In the genomic region with DNA sequence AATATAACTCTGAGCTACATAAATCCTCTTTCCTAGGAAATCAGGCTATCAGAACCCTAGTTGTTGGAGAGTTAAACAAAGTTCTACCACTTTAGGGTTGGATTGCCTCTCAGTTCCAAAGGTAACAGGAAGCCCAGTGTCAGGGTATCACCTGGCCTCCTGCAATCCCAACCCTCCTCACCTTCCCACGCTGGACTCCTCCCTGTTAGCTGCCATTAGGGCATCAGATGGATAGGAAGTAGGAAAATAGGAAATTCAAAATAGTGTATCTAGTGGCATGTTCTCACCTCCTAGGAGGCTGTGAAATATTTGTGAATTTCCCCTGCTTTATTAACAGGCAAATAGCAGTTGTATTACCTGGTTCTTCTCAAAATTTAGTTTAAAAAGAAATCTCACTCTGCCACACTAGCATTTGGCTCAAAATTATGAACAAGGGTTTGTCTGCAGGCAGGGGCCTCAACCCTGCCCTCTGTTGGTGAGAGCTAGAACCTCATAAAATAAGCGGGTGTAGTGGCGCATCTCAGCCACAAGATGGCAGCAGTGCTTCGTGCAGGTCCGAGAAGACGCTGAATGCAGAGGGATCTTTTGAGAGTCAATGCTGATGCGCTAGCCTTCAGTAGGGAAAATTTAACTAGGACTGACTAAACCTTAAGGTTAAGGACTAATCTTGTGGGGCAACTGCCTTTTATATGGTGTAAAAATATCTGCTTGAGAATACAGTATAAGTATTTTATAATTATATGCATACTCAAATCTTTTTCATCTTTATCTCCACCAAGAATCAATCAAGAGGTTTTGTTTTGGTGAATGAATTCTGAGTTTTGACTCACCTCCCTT, we compare ENCODE assay signal across 8 cellular contexts.
DNase-seq lines count a peak whose midpoint lies in the region; ATAC-seq, FAIRE-seq and TF ChIP-seq lines count a peak whose summit lies in the region.

No MANE protein-coding gene starts in this region.

- H3K9me2 ChIP-seq in SU-DHL-6 (replicated peaks; ENCODE audit: insufficient read depth, low read length) = no peaks in the 10 kb centered on the region

- FAIRE-seq in GM12892 (lab: Jason Lieb, UNC) = peak; percentile 90

- H3K4me3 ChIP-seq in SU-DHL-6 (ENCODE audit: insufficient read depth, low read length, poor library complexity, severe bottlenecking) (no peak overlapping the region), heart left ventricle (no peak overlapping the region)

- no peaks in the 10 kb centered on the region for H3K27me3 ChIP-seq in SU-DHL-6 (ENCODE audit: low read length)
- H3K27me3 ChIP-seq in heart left ventricle = peaks cover 0 to 21% (median 6%) of the 10 kb centered on the region in 9 donors

- peak overlapping the region; percentile 6 for H2AFZ ChIP-seq in SU-DHL-6 (ENCODE audit: low read depth, low read length, severe bottlenecking)

- H3K36me3 ChIP-seq in SU-DHL-6 (ENCODE audit: low read length) (no peaks in the 10 kb centered on the region), heart left ventricle (no peaks in the 10 kb centered on the region)

- H4K20me1 ChIP-seq in SU-DHL-6 (ENCODE audit: low read depth, low read length) = no peaks in the 10 kb centered on the region

- TF ChIP-seq CTCF in SU-DHL-6 (IDR thresholded peaks at IDR 0.05; ENCODE audit: insufficient read depth, low read length, poor library complexity, severe bottlenecking) (peak; percentile 99), heart left ventricle (IDR thresholded peaks at IDR 0.05) (peak; percentile 100)

- H3K4me2 ChIP-seq in SU-DHL-6 (ENCODE audit: low read depth, low read length, poor library complexity, severe bottlenecking) = no peak overlapping the region

- no peaks in the 10 kb centered on the region for H3F3A ChIP-seq in SU-DHL-6 (ENCODE audit: insufficient read depth)

- TF ChIP-seq POLR2A in GM12892 (IDR thresholded peaks at IDR 0.05; ENCODE audit: low read depth, low read length) (no peak), heart left ventricle (IDR thresholded peaks at IDR 0.05) (no peak)

- intact Hi-C loops in heart left ventricle (cut with DNase I) = loop anchor here (2.0 to 10.0 kb wide), 7 partner anchors 713 to 915 kb away; no protein-coding TSS in a partner anchor

- H3K4me1 ChIP-seq in heart left ventricle = no peaks in the 10 kb centered on the region

- WGBS in heart left ventricle, 4 donors = 3 to 9% (median 5%) methylated on average over 7 of the region's 7 CpGs

- no peaks in the 10 kb centered on the region for H3K9me3 ChIP-seq in SU-DHL-6 (ENCODE audit: insufficient read depth, low read length)
- H3K9me3 ChIP-seq in heart left ventricle = no peaks in the 10 kb centered on the region

- DNase-seq in GM12892 (ENCODE audit: insufficient read length) (peak; percentile 36), NCI-H128 (lab: John Stamatoyannopoulos, UW; ENCODE audit: unreplicated experiment) (peak; percentile 50), heart left ventricle (peak; percentile 37 to 73 (median 59)), putamen (ENCODE audit: low spot score) (peak; percentile 85)
- DNase-seq in activated naive CD8-positive, alpha-beta T cell treated with anti-CD3 and anti-CD28 coated beads, Interleukin-2, amount 50 U/mL, for 16 hours (ENCODE audit: low read depth, low spot score) = peak; percentile 39

- peak; percentile 85 for ATAC-seq in HG02763 (IDR thresholded peaks at IDR 0.05; ENCODE audit: unreplicated experiment)
- ATAC-seq in heart left ventricle = peak in 3 of 4 donors; percentile 68 to 87 (median 80)
- no peak for ATAC-seq in GM21825 (IDR thresholded peaks at IDR 0.05; ENCODE audit: unreplicated experiment)

- H3K27ac ChIP-seq in SU-DHL-6 (ENCODE audit: low read depth, low read length) (no peak overlapping the region), heart left ventricle (no peak overlapping the region)

- H3K79me2 ChIP-seq in SU-DHL-6 (ENCODE audit: insufficient read depth, low read length) = no peaks in the 10 kb centered on the region

- H3K9ac ChIP-seq in SU-DHL-6 (ENCODE audit: low read length) = no peak overlapping the region
